In the genomic region with DNA sequence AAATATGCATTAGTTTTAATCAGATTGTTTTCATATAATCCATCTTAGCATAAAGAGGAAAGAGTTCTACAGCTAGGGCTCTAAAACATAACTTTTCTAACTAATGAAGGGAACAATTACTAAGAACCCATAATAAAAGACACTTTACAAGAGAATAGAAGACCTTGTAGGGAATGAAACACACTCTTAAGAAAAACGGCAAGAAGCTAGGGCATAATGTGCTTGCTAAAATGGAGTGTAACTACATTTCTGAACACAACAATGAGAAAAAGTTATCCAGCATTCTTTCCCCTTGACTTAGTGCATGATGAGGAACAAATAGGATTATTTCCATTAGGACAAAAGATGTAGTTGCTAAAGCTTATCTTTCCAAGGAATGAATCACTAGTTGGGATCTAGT, we compare ENCODE assay signal across 32 cellular contexts. TPM values are rescaled to one million over a fixed set of nuclear protein-coding genes. Genes with fewer than 3 reads are reported as not detected.
"Had no signal": no experiment of that assay in that cellular context is flagged by ENCODE, and none has a peak within 500 bp of the region (broad histone marks: within the 10 kb centered on the region; RNA-seq: fewer than 3 reads in every experiment).

No MANE protein-coding gene starts in this region.

- H3K9me3 ChIP-seq: adrenal gland, ascending aorta, breast epithelium, esophagus squamous epithelium had no signal

- ATAC-seq: activated CD4-positive, CD25-positive, alpha-beta regulatory T cell treated with anti-CD3 and anti-CD28 coated beads, Interleukin-2, amount 50 U/mL, for 24 hours; activated CD8-positive, alpha-beta T cell treated with anti-CD3 and anti-CD28 coated beads for 36 hours; activated naive CD8-positive, alpha-beta T cell treated with anti-CD3 and anti-CD28 coated beads, Interleukin-2, amount 50 U/mL, for 24 hours; activated T-cell treated with anti-CD3 and anti-CD28 coated beads, Interleukin-2, amount 50 U/mL, for 4 hours; T-helper 17 cell had no signal

- H3K27me3 ChIP-seq: ascending aorta, cardiac muscle cell, esophagus squamous epithelium had no signal

- DNase-seq: activated B cell treated with CpG ODN at 0.5 μM for 24 hours; activated CD4-positive, alpha-beta T cell treated with anti-CD3 and anti-CD28 coated beads for 48 hours; activated CD4-positive, alpha-beta T cell treated with anti-CD3 and anti-CD28 coated beads, Interleukin-2, amount 50 U/mL, for 1 hour; activated CD4-positive, alpha-beta T cell treated with anti-CD3 and anti-CD28 coated beads, Interleukin-2, amount 50 U/mL, for 48 hours; activated CD8-positive, alpha-beta memory T cell treated with anti-CD3 and anti-CD28 coated beads for 24 hours; activated CD8-positive, alpha-beta T cell treated with anti-CD3 and anti-CD28 coated beads for 36 hours; activated effector memory CD4-positive, alpha-beta T cell treated with anti-CD3 and anti-CD28 coated beads, Interleukin-2, amount 50 U/mL, for 16 hours; activated naive CD4-positive, alpha-beta T cell treated with anti-CD3 and anti-CD28 coated beads for 36 hours; activated naive CD8-positive, alpha-beta T cell treated with anti-CD3 and anti-CD28 coated beads for 36 hours; activated naive CD8-positive, alpha-beta T cell treated with anti-CD3 and anti-CD28 coated beads, Interleukin-2, amount 50 U/mL, for 24 hours; activated T-cell treated with anti-CD3 and anti-CD28 coated beads, Interleukin-2, amount 50 U/mL, for 4 hours; adrenal gland; central memory CD4-positive, alpha-beta T cell; cerebellar nuclear complex; effector CD8-positive, alpha-beta T cell; esophagus squamous epithelium; foreskin fibroblast; head of caudate nucleus; T-helper 1 cell; T-helper 17 cell; T1000; WERI-Rb-1 had no signal

- FAIRE-seq: endometrium, endothelial cell of umbilical vein, frontal cortex had no signal

- H3K4me1 ChIP-seq: adrenal gland, ascending aorta, breast epithelium, esophagus squamous epithelium had no signal

- H3K4me3 ChIP-seq: adrenal gland, ascending aorta, breast epithelium, cardiac muscle cell, coronary artery, esophagus squamous epithelium had no signal

- H3K36me3 ChIP-seq: adrenal gland, ascending aorta, breast epithelium, cardiac muscle cell, esophagus squamous epithelium, WERI-Rb-1 had no signal

- H3K27ac ChIP-seq: adrenal gland, ascending aorta, breast epithelium, cardiac muscle cell, coronary artery, epithelial cell of prostate, esophagus squamous epithelium, WERI-Rb-1 had no signal

RNA-seq across cellular contexts. Expression of gene ARHGAP6, which starts 54.6 kb away (rescaled TPM):
- total RNA-seq: activated CD8-positive, alpha-beta T cell treated with anti-CD3 and anti-CD28 coated beads for 36 hours; activated naive CD4-positive, alpha-beta T cell treated with anti-CD3 and anti-CD28 coated beads for 36 hours; activated naive CD8-positive, alpha-beta T cell treated with anti-CD3 and anti-CD28 coated beads for 36 hours; activated T-helper 2 cell treated with anti-CD3 and anti-CD28 coated beads, Interferon-gamma antibody, Interleukin-2, Interleukin-4, amounts not matched to agents 10 μg/mL and 5 μg/mL and 100 μg/mL, durations not matched to agents 14 hours and 24 hours and 36 hours had no signal
